Comparison of ENCODE assay signal across 15 cellular contexts in genomic region chr7:30493231-30493630, GRCh38. TPM values are rescaled to one million over a fixed set of nuclear protein-coding genes. Genes with fewer than 3 reads are reported as not detected.
DNase-seq lines count a peak whose midpoint lies in the region; ATAC-seq and TF ChIP-seq lines count a peak whose summit lies in the region.
"Had no signal": no experiment of that assay in that cellular context is flagged by ENCODE, and none has a peak within 500 bp of the region (broad histone marks: within the 10 kb centered on the region; RNA-seq: fewer than 3 reads in every experiment).

No MANE protein-coding gene starts in this region.

- ATAC-seq in right lobe of liver (peak in 3 of 4 donors; percentile 14 to 45 (median 28)), body of pancreas (no peak)
- no peak for ATAC-seq in activated CD8-positive, alpha-beta T cell treated with anti-CD3 and anti-CD28 coated beads, Interleukin-2, amount 10 ng/mL, durations not matched to agents 7 days and 5 days
- ATAC-seq: CD8-positive, alpha-beta T cell; K562 had no signal

- H4K20me1 ChIP-seq in hepatocyte (ENCODE audit: insufficient read depth, poor library complexity, severe bottlenecking), result no peaks in the 10 kb centered on the region

- no peak for TF ChIP-seq CTCF in hepatocyte (IDR thresholded peaks at IDR 0.05; ENCODE audit: poor library complexity)
- TF ChIP-seq CTCF in right lobe of liver (IDR thresholded peaks at IDR 0.05), result no peak
- TF ChIP-seq CTCF in body of pancreas (IDR thresholded peaks at IDR 0.05), result no peak
- no peak for TF ChIP-seq CTCF in nephron progenitor cell (IDR thresholded peaks at IDR 0.05)

- H3K4me1 Mint-ChIP-seq in nephron progenitor cell, result no peaks in the 10 kb centered on the region
- no peaks in the 10 kb centered on the region for H3K4me1 Mint-ChIP-seq in activated T-cell treated with anti-CD3 and anti-CD28 coated beads, Interleukin-2, amount 50 U/mL, for 24 hours (ENCODE audit: low read depth)
- H3K4me1 Mint-ChIP-seq in activated CD8-positive, alpha-beta T cell treated with anti-CD3 and anti-CD28 coated beads, Interleukin-2, amount 10 ng/mL, durations not matched to agents 7 days and 5 days (ENCODE audit: low read depth), result no peaks in the 10 kb centered on the region
- H3K4me1 Mint-ChIP-seq: CD14-positive monocyte, H9 had no signal

- CTCF ChIA-PET in activated CD8-positive, alpha-beta T cell treated with anti-CD3 and anti-CD28 coated beads, Interleukin-2, amount 10 ng/mL, durations not matched to agents 7 days and 5 days (lab: Charles Lee), result no interaction called here

- no peak overlapping the region for H3K27ac ChIP-seq in hepatocyte
- H3K27ac ChIP-seq in right lobe of liver, result no peak overlapping the region
- H3K27ac ChIP-seq in body of pancreas, result no peak overlapping the region

- no peaks in the 10 kb centered on the region for H3K27me3 Mint-ChIP-seq in nephron progenitor cell (ENCODE audit: low read depth, poor library complexity)
- H3K27me3 Mint-ChIP-seq in activated T-cell treated with anti-CD3 and anti-CD28 coated beads, Interleukin-2, amount 50 U/mL, for 24 hours, result no peaks in the 10 kb centered on the region
- H3K27me3 Mint-ChIP-seq in activated CD8-positive, alpha-beta T cell treated with anti-CD3 and anti-CD28 coated beads, Interleukin-2, amount 10 ng/mL, durations not matched to agents 7 days and 5 days (ENCODE audit: low read depth), result peaks cover 17% of the 10 kb centered on the region

- TF ChIP-seq POLR2A in right lobe of liver (IDR thresholded peaks at IDR 0.05) (no peak), body of pancreas (IDR thresholded peaks at IDR 0.05) (no peak)

- H3K4me3 ChIP-seq in hepatocyte (no peak overlapping the region), right lobe of liver (no peak overlapping the region), body of pancreas (no peak overlapping the region)
- H3K4me3 ChIP-seq: K562 had no signal

- DNase-seq in HT-29 (ENCODE audit: low spot score) (peak; percentile 30), hepatocyte (ENCODE audit: low spot score) (peak; percentile 41), right lobe of liver (no peak), body of pancreas (no peak), nephron progenitor cell (no peak)
- no peak for DNase-seq in activated T-cell treated with anti-CD3 and anti-CD28 coated beads, Interleukin-2, amount 50 U/mL, for 24 hours
- no peak for DNase-seq in activated CD8-positive, alpha-beta T cell treated with anti-CD3 and anti-CD28 coated beads, Interleukin-2, amount 10 ng/mL, durations not matched to agents 7 days and 5 days
- DNase-seq: CD8-positive, alpha-beta T cell; COR-L47; DMS153; GF-D8; GOT3; H9 had no signal

- no peaks in the 10 kb centered on the region for H3K79me2 ChIP-seq in hepatocyte

- H3K9me2 ChIP-seq in hepatocyte (replicated peaks; ENCODE audit: insufficient read depth), result no peaks in the 10 kb centered on the region

- H3K9me3 ChIP-seq in hepatocyte (ENCODE audit: low read depth) (peaks cover 3% of the 10 kb centered on the region), right lobe of liver (no peaks in the 10 kb centered on the region), body of pancreas (no peaks in the 10 kb centered on the region)

- intact Hi-C loops in right lobe of liver (cut with DNase I) (no loop called here), body of pancreas (cut with DNase I) (no loop called here)

- H3K4me3 Mint-ChIP-seq in nephron progenitor cell, result no peak overlapping the region
- H3K4me3 Mint-ChIP-seq in activated T-cell treated with anti-CD3 and anti-CD28 coated beads, Interleukin-2, amount 50 U/mL, for 24 hours, result no peak overlapping the region
- no peak overlapping the region for H3K4me3 Mint-ChIP-seq in activated CD8-positive, alpha-beta T cell treated with anti-CD3 and anti-CD28 coated beads, Interleukin-2, amount 10 ng/mL, durations not matched to agents 7 days and 5 days
- H3K4me3 Mint-ChIP-seq: CD14-positive monocyte; CD8-positive, alpha-beta T cell; H9 had no signal

- POLR2A ChIA-PET in activated CD8-positive, alpha-beta T cell treated with anti-CD3 and anti-CD28 coated beads, Interleukin-2, amount 10 ng/mL, durations not matched to agents 7 days and 5 days (lab: Charles Lee), result no interaction called here

- H3K27me3 ChIP-seq in hepatocyte, result no peaks in the 10 kb centered on the region
- H3K27me3 ChIP-seq in right lobe of liver, result no peaks in the 10 kb centered on the region
- no peaks in the 10 kb centered on the region for H3K27me3 ChIP-seq in body of pancreas

- H3K4me2 ChIP-seq in hepatocyte, result no peak overlapping the region

- H3K4me1 ChIP-seq in hepatocyte (ENCODE audit: insufficient read depth), result no peaks in the 10 kb centered on the region
- H3K4me1 ChIP-seq in right lobe of liver, result no peaks in the 10 kb centered on the region
- peaks cover 4% of the 10 kb centered on the region for H3K4me1 ChIP-seq in body of pancreas

- no peaks in the 10 kb centered on the region for H3K36me3 ChIP-seq in hepatocyte (replicated peaks; ENCODE audit: insufficient read depth, low read depth)
- H3K36me3 ChIP-seq in right lobe of liver, result no peaks in the 10 kb centered on the region
- H3K36me3 ChIP-seq in body of pancreas (replicated peaks in 1 of 2; ENCODE audit: insufficient read depth in 1 of 2, low read depth in 2 of 2), result no peaks in the 10 kb centered on the region

- peaks cover 73% of the 10 kb centered on the region for H3K9me3 Mint-ChIP-seq in nephron progenitor cell
- peaks cover 16% of the 10 kb centered on the region for H3K9me3 Mint-ChIP-seq in activated T-cell treated with anti-CD3 and anti-CD28 coated beads, Interleukin-2, amount 50 U/mL, for 24 hours
- H3K9me3 Mint-ChIP-seq in activated CD8-positive, alpha-beta T cell treated with anti-CD3 and anti-CD28 coated beads, Interleukin-2, amount 10 ng/mL, durations not matched to agents 7 days and 5 days (ENCODE audit: insufficient read depth), result peaks cover 22% of the 10 kb centered on the region

- H2AFZ ChIP-seq in hepatocyte, result no peak overlapping the region

- no peak overlapping the region for H3K27ac Mint-ChIP-seq in nephron progenitor cell
- no peak overlapping the region for H3K27ac Mint-ChIP-seq in activated T-cell treated with anti-CD3 and anti-CD28 coated beads, Interleukin-2, amount 50 U/mL, for 24 hours
- H3K27ac Mint-ChIP-seq in activated CD8-positive, alpha-beta T cell treated with anti-CD3 and anti-CD28 coated beads, Interleukin-2, amount 10 ng/mL, durations not matched to agents 7 days and 5 days, result no peak overlapping the region
- H3K27ac Mint-ChIP-seq: CD14-positive monocyte; CD8-positive, alpha-beta T cell; H9 had no signal

- peaks cover 75% of the 10 kb centered on the region for H3K36me3 Mint-ChIP-seq in nephron progenitor cell (ENCODE audit: low read depth)
- peaks cover 34% of the 10 kb centered on the region for H3K36me3 Mint-ChIP-seq in activated T-cell treated with anti-CD3 and anti-CD28 coated beads, Interleukin-2, amount 50 U/mL, for 24 hours (ENCODE audit: low read depth)
- peaks cover 35% of the 10 kb centered on the region for H3K36me3 Mint-ChIP-seq in activated CD8-positive, alpha-beta T cell treated with anti-CD3 and anti-CD28 coated beads, Interleukin-2, amount 10 ng/mL, durations not matched to agents 7 days and 5 days (ENCODE audit: low read depth)

RNA-seq across cellular contexts. Expression of gene GGCT, which starts 11.4 kb away (rescaled TPM):
- total RNA-seq in HT-29 (2014; rRNA removed; shearing (Covaris generic)), result 123 TPM in 2 replicates
- 43.4 and 47.2 TPM in 2 replicates for total RNA-seq in hepatocyte
- polyA plus RNA-seq in hepatocyte, result 46.9 and 55.7 TPM in 2 replicates
- total RNA-seq in right lobe of liver, result 10 to 100 TPM; 13.2 to 23.8 (median 16.8) TPM
- 10 to 100 TPM; 13.5 to 42.2 TPM for total RNA-seq in body of pancreas
- total RNA-seq in activated CD8-positive, alpha-beta T cell treated with anti-CD3 and anti-CD28 coated beads, Interleukin-2, amount 10 ng/mL, durations not matched to agents 7 days and 5 days, result 10 to 100 TPM; 49.7 to 50.2 TPM

RNA-seq across cellular contexts. Expression of gene NOD1, which starts 14.6 kb away (rescaled TPM):
- total RNA-seq in HT-29 (2014; rRNA removed; shearing (Covaris generic)), result 5.5 and 6.2 TPM in 2 replicates
- 6.1 and 6.9 TPM in 2 replicates for total RNA-seq in hepatocyte
- 3.0 and 7.5 TPM in 2 replicates for polyA plus RNA-seq in hepatocyte
- 1 to 10 TPM; 1.7 to 5.3 (median 2.7) TPM for total RNA-seq in right lobe of liver
- 1 to 10 TPM; 3.6 to 4.6 TPM for total RNA-seq in body of pancreas
- 10 to 100 TPM; 22.3 to 25.2 TPM for total RNA-seq in activated CD8-positive, alpha-beta T cell treated with anti-CD3 and anti-CD28 coated beads, Interleukin-2, amount 10 ng/mL, durations not matched to agents 7 days and 5 days

Comparison
In these comparisons a context has a peak if more than half of its experiments do, and no peak if none do; other contexts are left out.
1. DNase-seq: peak in HT-29 (single experiment) and hepatocyte (single experiment); none in right lobe of liver (0 of 3), body of pancreas (0 of 4), nephron progenitor cell (single experiment), activated T-cell treated with anti-CD3 and anti-CD28 coated beads, Interleukin-2, amount 50 U/mL, for 24 hours (single experiment) and activated CD8-positive, alpha-beta T cell treated with anti-CD3 and anti-CD28 coated beads, Interleukin-2, amount 10 ng/mL, durations not matched to agents 7 days and 5 days (single experiment).
2. ATAC-seq: peak in right lobe of liver (3 of 4); none in body of pancreas (single experiment) and activated CD8-positive, alpha-beta T cell treated with anti-CD3 and anti-CD28 coated beads, Interleukin-2, amount 10 ng/mL, durations not matched to agents 7 days and 5 days (single experiment).